ENCODE assay signal across 8 cellular contexts in the genomic region with DNA sequence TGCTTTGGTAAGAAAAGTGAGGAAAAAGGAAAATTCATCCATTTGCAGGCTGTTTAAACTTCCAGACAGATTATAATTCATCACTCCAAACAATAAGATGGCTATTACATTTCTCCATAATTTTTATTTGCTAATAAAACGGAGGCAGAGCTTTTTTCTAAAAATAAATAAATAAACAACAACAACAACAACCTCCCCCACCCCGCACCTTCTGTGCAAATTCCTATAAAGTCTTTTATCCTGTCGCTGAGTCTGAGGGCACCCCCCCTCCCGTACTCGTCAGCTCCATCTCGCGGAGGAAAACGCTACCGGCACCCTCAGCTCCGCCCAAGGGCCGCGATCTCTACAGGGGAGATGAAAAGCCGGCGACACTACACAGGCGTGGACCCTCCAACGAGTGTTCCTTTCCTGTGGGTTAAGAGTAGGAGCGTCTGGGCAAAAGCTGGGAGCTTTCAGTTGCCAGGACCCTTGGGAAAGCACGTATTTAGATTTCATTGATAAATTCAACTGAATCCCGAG. TPM values are rescaled to one million over a fixed set of nuclear protein-coding genes. Genes with fewer than 3 reads are reported as not detected.
A peak's percentile ranks its signal among the peaks of the same experiment; 100 is the strongest.
DNase-seq lines count a peak whose midpoint lies in the region; ATAC-seq and TF ChIP-seq lines count a peak whose summit lies in the region.

No MANE protein-coding gene starts in this region.

- H3K18ac ChIP-seq in neuronal stem cell (ENCODE audit: low read length) = no peak overlapping the region

- no peak overlapping the region for H3K4ac ChIP-seq in neuronal stem cell (ENCODE audit: low read length)

- no peaks in the 10 kb centered on the region for H3K27me3 Mint-ChIP-seq in activated naive CD4-positive, alpha-beta T cell treated with anti-CD3 and anti-CD28 coated beads for 36 hours (ENCODE audit: low read depth)

- intact Hi-C loops in activated naive CD4-positive, alpha-beta T cell treated with anti-CD3 and anti-CD28 coated beads for 36 hours (cut with micrococcal nuclease) = loop anchor here (1.0 to 5.0 kb wide), 6 partner anchors 34 to 933 kb away; partner anchors contain the start of genes RNF7, SLC25A36, TFDP2 and TRPC1

- H3K9me3 ChIP-seq in HEK293 (ENCODE audit: control insufficient read depth, insufficient read depth, low read depth, low read length) (no peaks in the 10 kb centered on the region), gastroesophageal sphincter (no peaks in the 10 kb centered on the region), neuronal stem cell (replicated peaks in 1 of 2; ENCODE audit: control insufficient read depth in 2 of 2, insufficient read depth in 1 of 2, low read depth in 1 of 2, low read length in 2 of 2) (no peaks in the 10 kb centered on the region)

- H2BK5ac ChIP-seq in neuronal stem cell (ENCODE audit: low read length) = no peak overlapping the region

- peak; percentile 77 for ATAC-seq in gastroesophageal sphincter

- no peak overlapping the region for H4K8ac ChIP-seq in neuronal stem cell (ENCODE audit: low read depth, low read length)

- TF ChIP-seq CTCF in HEK293 (tag by site-specific recombination; IDR thresholded peaks at IDR 0.05) (0 out of 2 replicates have a peak, but pooled peaks have one; percentile 58), gastroesophageal sphincter (IDR thresholded peaks at IDR 0.05) (peak; percentile 79 to 93 (median 82))

- H3K36me3 ChIP-seq in HEK293 (ENCODE audit: control insufficient read depth in 2 of 2, insufficient read depth in 1 of 2, low read length in 2 of 2) = no peaks in the 10 kb centered on the region
- H3K36me3 ChIP-seq in gastroesophageal sphincter = no peaks in the 10 kb centered on the region
- H3K36me3 ChIP-seq in neuronal stem cell (replicated peaks in 1 of 2; ENCODE audit: control insufficient read depth in 2 of 2, insufficient read depth in 2 of 2, low read length in 2 of 2) = peaks cover 0 to 7% of the 10 kb centered on the region in 2 donors

- H3K27ac Mint-ChIP-seq in activated naive CD4-positive, alpha-beta T cell treated with anti-CD3 and anti-CD28 coated beads for 36 hours = peak overlapping the region; percentile 93

- H2BK120ac ChIP-seq in neuronal stem cell (ENCODE audit: low read depth, low read length) = no peak overlapping the region

- peak overlapping the region; percentile 52 for H3K4me2 ChIP-seq in neuronal stem cell (ENCODE audit: insufficient read depth, low read length, poor library complexity, severe bottlenecking)

- H3K79me1 ChIP-seq in neuronal stem cell (ENCODE audit: low read depth, low read length) = peaks cover 4% of the 10 kb centered on the region

- peaks cover 28% of the 10 kb centered on the region for H3K4me1 Mint-ChIP-seq in activated naive CD4-positive, alpha-beta T cell treated with anti-CD3 and anti-CD28 coated beads for 36 hours (ENCODE audit: low read depth)

- TF ChIP-seq EP300 in gastroesophageal sphincter (IDR thresholded peaks at IDR 0.05) = no peak

- WGBS in gastroesophageal sphincter (ENCODE audit: low coverage in 1 of 2), 2 donors = 0 to 1% methylated on average over 3 to 9 of the region's 19 CpGs
- no CpG with 5 or more reads among the region's 19 CpGs for WGBS in neuronal stem cell (ENCODE audit: extremely low coverage in 2 of 2, insufficient read length in 2 of 2, insufficient replicate concordance in 1 of 2), 2 donors

- CTCF ChIA-PET in HEK293 (lab: Yijun Ruan, JAX) = interaction anchor here (0.5 to 1.5 kb wide), 21 partner anchors 9 to 722 kb away, joined by 3 to 12 read pairs (median 4); partner anchors contain the start of gene RNF7
- CTCF ChIA-PET in activated naive CD4-positive, alpha-beta T cell treated with anti-CD3 and anti-CD28 coated beads for 36 hours (lab: Charles Lee) = interaction anchor here (0.6 to 1.9 kb wide), 23 partner anchors 8 to 1073 kb away, joined by 3 to 29 read pairs (median 3); partner anchors contain the start of gene RNF7

- no peak overlapping the region for H2BK15ac ChIP-seq in neuronal stem cell (ENCODE audit: low read length)

- H2AFZ ChIP-seq in neuronal stem cell (ENCODE audit: low read length) = peak overlapping the region; percentile 96

- no peak for TF ChIP-seq POLR2A in gastroesophageal sphincter (IDR thresholded peaks at IDR 0.05)

- H3K27ac ChIP-seq in HEK293 (ENCODE audit: extremely low read depth, low read depth, low read length) (peak overlapping the region; percentile 81), gastroesophageal sphincter (peak overlapping the region; percentile 97 to 100 (median 100)), neuronal stem cell (replicated peaks; ENCODE audit: low read length) (peak overlapping the region; percentile 96), substantia nigra (ENCODE audit: low read depth, low read length, poor library complexity, severe bottlenecking) (peak overlapping the region; percentile 90)

- no peak overlapping the region for H2BK12ac ChIP-seq in neuronal stem cell (ENCODE audit: low read length)

- POLR2A ChIA-PET in HEK293 (lab: Yijun Ruan, JAX) = interaction anchor here (0.6 to 0.8 kb wide), 3 partner anchors 38 to 137 kb away, joined by 3 to 5 read pairs (median 4); no protein-coding TSS in a partner anchor

- H3K4me3 Mint-ChIP-seq in activated naive CD4-positive, alpha-beta T cell treated with anti-CD3 and anti-CD28 coated beads for 36 hours = peak overlapping the region; percentile 92

- H3K4me3 ChIP-seq in HEK293 (ENCODE audit: low read depth, low read length) (peak overlapping the region; percentile 68), gastroesophageal sphincter (peak overlapping the region; percentile 54 to 61), neuronal stem cell (ENCODE audit: low read length in 2 of 2) (peak overlapping the region; percentile 92 to 99)

- H3K27me3 ChIP-seq in gastroesophageal sphincter = no peaks in the 10 kb centered on the region
- H3K27me3 ChIP-seq in neuronal stem cell (ENCODE audit: control insufficient read depth in 3 of 3, insufficient read depth in 3 of 3, low read depth in 1 of 3, low read length in 3 of 3) = peaks cover 0 to 2% (median 0%) of the 10 kb centered on the region in 3 experiments

- H3K36me3 Mint-ChIP-seq in activated naive CD4-positive, alpha-beta T cell treated with anti-CD3 and anti-CD28 coated beads for 36 hours (ENCODE audit: low read depth) = peaks cover 16% of the 10 kb centered on the region

- H3K4me1 ChIP-seq in HEK293 (ENCODE audit: control insufficient read depth, insufficient read depth, low read length) (no peaks in the 10 kb centered on the region), gastroesophageal sphincter (peaks cover 0 to 28% (median 5%) of the 10 kb centered on the region in 3 donors), neuronal stem cell (ENCODE audit: control insufficient read depth in 2 of 2, insufficient read depth in 1 of 2, low read depth in 1 of 2, low read length in 2 of 2) (peaks cover 0 to 5% of the 10 kb centered on the region in 2 donors)

- DNase-seq in EH (ENCODE audit: low read depth) (peak; percentile 79), NAMALWA (ENCODE audit: low spot score) (peak; percentile 94), SK-N-DZ (ENCODE audit: low spot score) (peak; percentile 85), neuronal stem cell (ENCODE audit: low spot score) (peak; percentile 79), substantia nigra (lab: John Stamatoyannopoulos, UW) (peak; percentile 18 to 86 (median 72))
- DNase-seq in activated naive CD4-positive, alpha-beta T cell treated with anti-CD3 and anti-CD28 coated beads for 36 hours = peak; percentile 90

- no peak overlapping the region for H2AK5ac ChIP-seq in neuronal stem cell (ENCODE audit: low read depth, low read length)

- H4K91ac ChIP-seq in neuronal stem cell (ENCODE audit: low read depth, low read length, poor library complexity) = no peak overlapping the region

- no peak overlapping the region for H3K14ac ChIP-seq in neuronal stem cell (ENCODE audit: low read length)

- H3K9ac ChIP-seq in neuronal stem cell (ENCODE audit: low read depth, low read length, poor library complexity) = no peak overlapping the region

- H3K9me3 Mint-ChIP-seq in activated naive CD4-positive, alpha-beta T cell treated with anti-CD3 and anti-CD28 coated beads for 36 hours = no peaks in the 10 kb centered on the region

- no peak overlapping the region for H3K23ac ChIP-seq in neuronal stem cell (ENCODE audit: low read depth, low read length, poor library complexity)

TF ChIP-seq in HEK293, 187 proteins besides CTCF, POLR2A, EP300 and RAD21 (continues in another document):
- TF ChIP-seq ZEB2 (tag by site-specific recombination; IDR thresholded peaks at IDR 0.05) = no peak
- TF ChIP-seq ZNF398 (tag by site-specific recombination; IDR thresholded peaks at IDR 0.05) = no peak
- no peak for TF ChIP-seq ZBTB48 (tag by site-specific recombination; IDR thresholded peaks at IDR 0.05)
- TF ChIP-seq, protein P1, sequence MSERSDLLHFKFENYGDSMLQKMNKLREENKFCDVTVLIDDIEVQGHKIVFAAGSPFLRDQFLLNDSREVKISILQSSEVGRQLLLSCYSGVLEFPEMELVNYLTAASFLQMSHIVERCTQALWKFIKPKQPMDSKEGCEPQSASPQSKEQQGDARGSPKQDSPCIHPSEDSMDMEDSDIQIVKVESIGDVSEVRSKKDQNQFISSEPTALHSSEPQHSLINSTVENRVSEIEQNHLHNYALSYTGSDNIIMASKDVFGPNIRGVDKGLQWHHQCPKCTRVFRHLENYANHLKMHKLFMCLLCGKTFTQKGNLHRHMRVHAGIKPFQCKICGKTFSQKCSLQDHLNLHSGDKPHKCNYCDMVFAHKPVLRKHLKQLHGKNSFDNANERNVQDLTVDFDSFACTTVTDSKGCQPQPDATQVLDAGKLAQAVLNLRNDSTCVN (tag by site-specific recombination; optimal IDR thresholded peaks at IDR 0.05) = peak; percentile 17
- TF ChIP-seq ZNF791 (tag by site-specific recombination; IDR thresholded peaks at IDR 0.05) = no peak
- TF ChIP-seq ZNF837 (tag by site-specific recombination; IDR thresholded peaks at IDR 0.05) = no peak

RNA-seq across cellular contexts. Expression of gene ATP1B3, which starts 1.0 kb away (rescaled TPM):
- 71.7 and 79.5 TPM in 2 replicates for polyA plus RNA-seq in SK-N-DZ (2014; cell fraction: cytosol; rRNA removed)
- 61.3 and 78.9 TPM in 2 replicates for polyA plus RNA-seq in SK-N-DZ (2014; cell fraction: nucleus; rRNA removed)
- 100 to 1,000 TPM; 106 to 119 TPM for total RNA-seq in activated naive CD4-positive, alpha-beta T cell treated with anti-CD3 and anti-CD28 coated beads for 36 hours
- total RNA-seq in gastroesophageal sphincter = 10 to 100 TPM; 25.1 to 94.5 (median 57.3) TPM
- polyA plus RNA-seq in neuronal stem cell (2013, experiment 1 of 2) = 97.8 TPM
- polyA plus RNA-seq in neuronal stem cell (2013, experiment 2 of 2) = 101 TPM

Comparison
In these comparisons a context has a peak if more than half of its experiments do, and no peak if none do; other contexts are left out.
1. Peak in every context shown above with its lines: DNase-seq, ATAC-seq, H3K4me3 ChIP-seq and H3K27ac ChIP-seq.